9 cellular contexts compared by ENCODE assay signal in the genomic region with DNA sequence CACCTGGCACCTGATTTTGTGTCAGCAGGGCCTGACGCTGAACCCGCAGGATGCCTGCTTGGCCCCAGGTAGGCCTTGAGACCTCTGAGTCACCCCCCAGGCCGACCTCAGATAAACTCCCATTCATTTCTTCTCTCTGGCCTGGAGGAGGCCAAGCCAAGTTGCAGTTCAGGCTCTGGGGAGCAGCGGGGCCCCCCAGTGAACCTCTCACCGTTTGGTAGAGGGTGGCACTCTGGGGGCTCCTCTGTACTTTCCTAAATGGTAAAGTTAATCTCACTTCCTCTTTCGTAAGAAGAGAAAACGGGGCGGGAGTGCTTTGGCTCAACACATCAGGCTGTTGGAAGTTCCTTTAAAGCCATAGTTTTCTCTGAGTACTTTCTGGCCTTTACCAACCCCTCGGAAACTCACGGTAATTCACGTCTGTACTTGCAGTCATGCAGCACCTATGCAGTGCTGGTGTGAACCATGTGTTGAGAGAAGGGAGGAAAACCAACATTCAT. TPM values are rescaled to one million over a fixed set of nuclear protein-coding genes. Genes with fewer than 3 reads are reported as not detected.
DNase-seq lines count a peak whose midpoint lies in the region; ATAC-seq and TF ChIP-seq lines count a peak whose summit lies in the region.
"Had no signal": no experiment of that assay in that cellular context is flagged by ENCODE, and none has a peak within 500 bp of the region (broad histone marks: within the 10 kb centered on the region; RNA-seq: fewer than 3 reads in every experiment).

No MANE protein-coding gene starts in this region.

- DNase-seq in GM10266 (ENCODE audit: extremely low spot score) (peak; percentile 65), PC-9 (no peak), NCI-H2081 treated with DMSO at 0.1 percent for 48 hours (lab: John Stamatoyannopoulos, UW) (no peak), islet precursor cell (no peak)
- DNase-seq in activated CD4-positive, alpha-beta memory T cell treated with anti-CD3 and anti-CD28 coated beads, Interleukin-2, amount 10 ng/mL, durations not matched to agents 7 days and 5 days, result no peak

- CTCF ChIA-PET in PC-9 (lab: Charles Lee), result no interaction called here
- CTCF ChIA-PET in activated CD4-positive, alpha-beta memory T cell treated with anti-CD3 and anti-CD28 coated beads, Interleukin-2, amount 10 ng/mL, durations not matched to agents 7 days and 5 days (lab: Charles Lee), result no interaction called here

- H4K20me1 ChIP-seq in OCI-LY3 (ENCODE audit: insufficient read depth, low read length) (no peaks in the 10 kb centered on the region; the same call in 1 of the 2 replicates), PC-9 (ENCODE audit: insufficient read depth) (peaks cover 5% of the 10 kb centered on the region; the same call in 1 of the 2 replicates)

- H3K27me3 Mint-ChIP-seq in activated CD4-positive, alpha-beta memory T cell treated with anti-CD3 and anti-CD28 coated beads, Interleukin-2, amount 10 ng/mL, durations not matched to agents 7 days and 5 days, result peaks cover 49% of the 10 kb centered on the region

- H3K9me3 Mint-ChIP-seq in activated CD4-positive, alpha-beta memory T cell treated with anti-CD3 and anti-CD28 coated beads, Interleukin-2, amount 10 ng/mL, durations not matched to agents 7 days and 5 days, result no peaks in the 10 kb centered on the region
- H3K9me3 Mint-ChIP-seq: T-helper 1 cell treated with Interleukin-12 subunit alpha and Interleukin-12 subunit beta and Interleukin-4 antibody, amounts not matched to agents 30 μg/mL and 1 μg/mL, for 36 hours had no signal

- H3K27ac Mint-ChIP-seq in activated CD4-positive, alpha-beta memory T cell treated with anti-CD3 and anti-CD28 coated beads, Interleukin-2, amount 10 ng/mL, durations not matched to agents 7 days and 5 days, result no peak overlapping the region
- H3K27ac Mint-ChIP-seq: T-helper 1 cell treated with Interleukin-12 subunit alpha and Interleukin-12 subunit beta and Interleukin-4 antibody, amounts not matched to agents 30 μg/mL and 1 μg/mL, for 36 hours had no signal

- H3K4me1 ChIP-seq in OCI-LY3 (ENCODE audit: low read length) (peaks cover 49% of the 10 kb centered on the region), liver (ENCODE audit: control insufficient read depth in 4 of 4, insufficient read depth in 4 of 4, low read length in 3 of 4) (peaks cover 3 to 27% (median 20%) of the 10 kb centered on the region in 4 donors), PC-9 (replicated peaks; ENCODE audit: insufficient read depth) (peaks cover 7% of the 10 kb centered on the region)

- TF ChIP-seq CTCF in GM10266 (IDR thresholded peaks at IDR 0.05; ENCODE audit: control insufficient read depth, insufficient read depth, low read depth, missing control alignments), result no peak
- no peak for TF ChIP-seq CTCF in OCI-LY3 (IDR thresholded peaks at IDR 0.05; ENCODE audit: low read depth, low read length)
- no peak for TF ChIP-seq CTCF in liver (IDR thresholded peaks at IDR 0.05; ENCODE audit: low read depth, low read length, missing input control)
- no peak for TF ChIP-seq CTCF in PC-9 (conservative IDR thresholded peaks at IDR 0.05)

- no peaks in the 10 kb centered on the region; the same call in 1 of the 2 replicates for H3F3A ChIP-seq in PC-9 (ENCODE audit: insufficient read depth, low read depth)

- H3K27ac ChIP-seq in OCI-LY3 (ENCODE audit: low read length), result peak overlapping the region; percentile 88
- peak overlapping the region; percentile 5 to 29 for H3K27ac ChIP-seq in liver (ENCODE audit: low read depth in 1 of 2, low read length in 2 of 2)
- no peak overlapping the region for H3K27ac ChIP-seq in PC-9

- H2AFZ ChIP-seq in OCI-LY3 (ENCODE audit: low read depth, low read length) (no peak overlapping the region), PC-9 (no peak overlapping the region)

- H3K9me2 ChIP-seq in PC-9 (ENCODE audit: insufficient read depth), result no peaks in the 10 kb centered on the region

- intact Hi-C loops in PC-9 (cut with micrococcal nuclease; ENCODE audit: unreplicated experiment), result loop anchor here (5.0 kb wide), 1 partner anchor 96 kb away; no protein-coding TSS in a partner anchor

- H3K4me3 ChIP-seq in OCI-LY3 (ENCODE audit: low read length), result peak overlapping the region; percentile 83
- H3K4me3 ChIP-seq in liver (ENCODE audit: low read depth in 1 of 3, low read length in 3 of 3), result no peak overlapping the region
- H3K4me3 ChIP-seq in PC-9, result no peak overlapping the region

- POLR2A ChIA-PET in PC-9 (lab: Charles Lee; ENCODE audit: unreplicated experiment), result no interaction called here
- POLR2A ChIA-PET in activated CD4-positive, alpha-beta memory T cell treated with anti-CD3 and anti-CD28 coated beads, Interleukin-2, amount 10 ng/mL, durations not matched to agents 7 days and 5 days (lab: Charles Lee), result no interaction called here

- H3K27me3 ChIP-seq in OCI-LY3 (ENCODE audit: low read depth, low read length), result no peaks in the 10 kb centered on the region
- H3K27me3 ChIP-seq in liver (ENCODE audit: control insufficient read depth in 4 of 4, insufficient read depth in 4 of 4, low read length in 3 of 4), result no peaks in the 10 kb centered on the region
- no peaks in the 10 kb centered on the region for H3K27me3 ChIP-seq in PC-9 (ENCODE audit: insufficient read depth, low read depth)

- ATAC-seq in GM21786 (IDR thresholded peaks at IDR 0.05; ENCODE audit: unreplicated experiment), result peak; percentile 64

- H3K36me3 ChIP-seq in OCI-LY3 (replicated peaks; ENCODE audit: low read depth, low read length), result peaks cover 9% of the 10 kb centered on the region
- peaks cover 0 to 11% (median 2%) of the 10 kb centered on the region in 4 donors for H3K36me3 ChIP-seq in liver (ENCODE audit: control insufficient read depth in 4 of 4, insufficient read depth in 3 of 4, low read depth in 1 of 4, low read length in 3 of 4)
- H3K36me3 ChIP-seq in PC-9 (ENCODE audit: low read depth), result no peaks in the 10 kb centered on the region

- no TSS peak for BruUV-seq in PC-9 (replicated peaks; lab: Mats Ljungman, UMichigan)

- no peak for TF ChIP-seq RAD21 in liver (IDR thresholded peaks at IDR 0.05)

- no peaks in the 10 kb centered on the region for H3K9me3 ChIP-seq in OCI-LY3 (ENCODE audit: insufficient read depth, low read length)
- H3K9me3 ChIP-seq in liver (ENCODE audit: control insufficient read depth in 4 of 4, low read length in 3 of 4), result no peaks in the 10 kb centered on the region
- H3K9me3 ChIP-seq in PC-9 (ENCODE audit: insufficient read depth, low read depth), result no peaks in the 10 kb centered on the region

- H3K4me1 Mint-ChIP-seq in activated CD4-positive, alpha-beta memory T cell treated with anti-CD3 and anti-CD28 coated beads, Interleukin-2, amount 10 ng/mL, durations not matched to agents 7 days and 5 days, result peaks cover 1% of the 10 kb centered on the region

- no peak overlapping the region for H3K4me3 Mint-ChIP-seq in activated CD4-positive, alpha-beta memory T cell treated with anti-CD3 and anti-CD28 coated beads, Interleukin-2, amount 10 ng/mL, durations not matched to agents 7 days and 5 days
- H3K4me3 Mint-ChIP-seq: T-helper 1 cell treated with Interleukin-12 subunit alpha and Interleukin-12 subunit beta and Interleukin-4 antibody, amounts not matched to agents 30 μg/mL and 1 μg/mL, for 36 hours had no signal

- H3K36me3 Mint-ChIP-seq in activated CD4-positive, alpha-beta memory T cell treated with anti-CD3 and anti-CD28 coated beads, Interleukin-2, amount 10 ng/mL, durations not matched to agents 7 days and 5 days (ENCODE audit: low read depth), result no peaks in the 10 kb centered on the region

- H3K4me2 ChIP-seq in OCI-LY3 (ENCODE audit: low read length) (peak overlapping the region; percentile 95), PC-9 (no peak overlapping the region)

- WGBS in liver, result 71% methylated on average over 11 of the region's 11 CpGs

- H3K9ac ChIP-seq in OCI-LY3 (ENCODE audit: low read length) (peak overlapping the region; percentile 58), liver (ENCODE audit: low read depth in 1 of 2, low read length in 2 of 2) (no peak overlapping the region)

- H3K79me2 ChIP-seq in OCI-LY3 (ENCODE audit: low read length) (peaks cover 86% of the 10 kb centered on the region), PC-9 (ENCODE audit: low read depth) (peaks cover 10% of the 10 kb centered on the region; the same call in 1 of the 2 replicates)

TF ChIP-seq in liver, 16 proteins besides CTCF, POLR2A, EP300 and RAD21 (continues in another document):
- TF ChIP-seq SP1 (IDR thresholded peaks at IDR 0.05) (no peak), HNF4G (IDR thresholded peaks at IDR 0.05) (no peak)
- TF ChIP-seq, protein P1, sequence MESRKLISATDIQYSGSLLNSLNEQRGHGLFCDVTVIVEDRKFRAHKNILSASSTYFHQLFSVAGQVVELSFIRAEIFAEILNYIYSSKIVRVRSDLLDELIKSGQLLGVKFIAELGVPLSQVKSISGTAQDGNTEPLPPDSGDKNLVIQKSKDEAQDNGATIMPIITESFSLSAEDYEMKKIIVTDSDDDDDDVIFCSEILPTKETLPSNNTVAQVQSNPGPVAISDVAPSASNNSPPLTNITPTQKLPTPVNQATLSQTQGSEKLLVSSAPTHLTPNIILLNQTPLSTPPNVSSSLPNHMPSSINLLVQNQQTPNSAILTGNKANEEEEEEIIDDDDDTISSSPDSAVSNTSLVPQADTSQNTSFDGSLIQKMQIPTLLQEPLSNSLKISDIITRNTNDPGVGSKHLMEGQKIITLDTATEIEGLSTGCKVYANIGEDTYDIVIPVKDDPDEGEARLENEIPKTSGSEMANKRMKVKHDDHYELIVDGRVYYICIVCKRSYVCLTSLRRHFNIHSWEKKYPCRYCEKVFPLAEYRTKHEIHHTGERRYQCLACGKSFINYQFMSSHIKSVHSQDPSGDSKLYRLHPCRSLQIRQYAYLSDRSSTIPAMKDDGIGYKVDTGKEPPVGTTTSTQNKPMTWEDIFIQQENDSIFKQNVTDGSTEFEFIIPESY (IDR thresholded peaks at IDR 0.05), result no peak

RNA-seq across cellular contexts. Expression of a gene that starts 2.8 kb away (rescaled TPM):
- 10 to 100 TPM in 1 of 2 donors, 1 to 10 TPM in 1; 5.4 to 29.6 TPM for total RNA-seq in liver
- 10 to 100 TPM; 16.7 to 47.5 TPM for polyA plus RNA-seq in liver
- 18.4 and 18.5 TPM in 2 replicates for total RNA-seq in PC-9 (2021)
- total RNA-seq in activated CD4-positive, alpha-beta memory T cell treated with anti-CD3 and anti-CD28 coated beads, Interleukin-2, amount 10 ng/mL, durations not matched to agents 7 days and 5 days, result not detected

Comparison
In these comparisons a context has a peak if more than half of its experiments do, and no peak if none do; other contexts are left out.
1. RNA of a gene that starts 2.8 kb away (total RNA-seq): 5.4 to 29.6 TPM in liver and 18.4 to 18.5 TPM in PC-9; not detected in activated CD4-positive, alpha-beta memory T cell treated with anti-CD3 and anti-CD28 coated beads, Interleukin-2, amount 10 ng/mL, durations not matched to agents 7 days and 5 days; every median in the first group is over 4 times any median in the second.